8 cellular contexts compared by ENCODE assay signal in genomic region chr1:48471603-48472576, GRCh38. TPM values are rescaled to one million over a fixed set of nuclear protein-coding genes. Genes with fewer than 3 reads are reported as not detected.
DNase-seq lines count a peak whose midpoint lies in the region; ATAC-seq lines count a peak whose summit lies in the region.

Gene SPATA6, minus strand, starts transcription at chr1:48472204. Its CDS starts 196 bp downstream, at chr1:48472008.

- H2BK12ac ChIP-seq in mesenchymal stem cell (ENCODE audit: low read length in 2 of 2): peak within 1 kb of the TSS in 1 of 2 experiments; percentile 56

- no peak within 1 kb of the TSS for H2BK5ac ChIP-seq in mesenchymal stem cell (ENCODE audit: low read depth, low read length, poor library complexity, severe bottlenecking)

- H3K27me3 ChIP-seq in BLaER1 (no peaks in the 10 kb centered on the region), endocrine pancreas (ENCODE audit: control insufficient read depth, insufficient read depth, low read length) (no peaks in the 10 kb centered on the region), mesenchymal stem cell (ENCODE audit: control insufficient read depth in 1 of 2, insufficient read depth in 1 of 2, low read length in 2 of 2) (no peaks in the 10 kb centered on the region)

- H4K91ac ChIP-seq in mesenchymal stem cell (ENCODE audit: low read length): peak within 1 kb of the TSS; percentile 61

- peak within 1 kb of the TSS in 1 of 2 experiments; percentile 46 for H3K23ac ChIP-seq in mesenchymal stem cell (ENCODE audit: low read length in 2 of 2)

- H3K18ac ChIP-seq in mesenchymal stem cell (ENCODE audit: low read depth in 1 of 2, low read length in 2 of 2): peak within 1 kb of the TSS; percentile 71 to 97

- H3K9me3 ChIP-seq in BLaER1 (peaks cover 24% of the 10 kb centered on the region), endocrine pancreas (ENCODE audit: control insufficient read depth, low read length) (no peaks in the 10 kb centered on the region), mesenchymal stem cell (ENCODE audit: control insufficient read depth, low read length) (no peaks in the 10 kb centered on the region)

- no peaks in the 10 kb centered on the region for H4K20me1 ChIP-seq in BLaER1

- peak within 1 kb of the TSS; percentile 96 for H2BK15ac ChIP-seq in mesenchymal stem cell (ENCODE audit: low read depth, poor library complexity, severe bottlenecking)

- H3K27ac ChIP-seq in BLaER1: peak within 1 kb of the TSS; percentile 68
- H3K27ac ChIP-seq in mesenchymal stem cell (ENCODE audit: low read length, poor library complexity, severe bottlenecking): peak within 1 kb of the TSS; percentile 39

- no peaks in the 10 kb centered on the region for H3K36me3 ChIP-seq in BLaER1
- H3K36me3 ChIP-seq in endocrine pancreas (ENCODE audit: control insufficient read depth, insufficient read depth, low read length): no peaks in the 10 kb centered on the region
- no peaks in the 10 kb centered on the region for H3K36me3 ChIP-seq in mesenchymal stem cell (ENCODE audit: control insufficient read depth in 1 of 2, insufficient read depth in 2 of 2, low read depth in 1 of 2, low read length in 2 of 2)

- peak within 1 kb of the TSS in 1 of 2 experiments; percentile 57 for H3K14ac ChIP-seq in mesenchymal stem cell (ENCODE audit: low read length in 2 of 2)

- H2AFZ ChIP-seq in mesenchymal stem cell (ENCODE audit: low read depth, low read length): peak within 1 kb of the TSS; percentile 72

- peak within 1 kb of the TSS; percentile 89 for H2BK120ac ChIP-seq in mesenchymal stem cell (ENCODE audit: low read depth, low read length)

- WGBS in mesenchymal stem cell: 2% methylated on average over 64 of the region's 79 CpGs

- peak within 1 kb of the TSS; percentile 85 for H4K8ac ChIP-seq in mesenchymal stem cell (ENCODE audit: low read length)

- DNase-seq in NCI-H69 (lab: John Stamatoyannopoulos, UW) (peak; percentile 94), mesenchymal stem cell (peak; percentile 94)
- DNase-seq in activated CD8-positive, alpha-beta memory T cell treated with anti-CD3 and anti-CD28 coated beads, Interleukin-2, amount 50 U/mL, for 24 hours (ENCODE audit: extremely low read depth): peak; percentile 83
- peak; percentile 91 to 99 (median 97) for DNase-seq in stimulated activated CD4-positive, alpha-beta T cell treated with anti-CD3 and anti-CD28 coated beads, TNF-alpha, amount 100 ng/mL, for 4 hours (ENCODE audit: low read depth in 3 of 3)

- H3K9ac ChIP-seq in BLaER1 (peak within 1 kb of the TSS; percentile 72), endocrine pancreas (ENCODE audit: control insufficient read depth, insufficient read depth, low read length) (peak within 1 kb of the TSS; percentile 89), mesenchymal stem cell (ENCODE audit: low read length) (peak within 1 kb of the TSS; percentile 92)

- ATAC-seq in GM19397 (IDR thresholded peaks at IDR 0.05; ENCODE audit: unreplicated experiment): peak; percentile 98
- peak; percentile 99 for ATAC-seq in HG03520 (IDR thresholded peaks at IDR 0.05; ENCODE audit: unreplicated experiment)

- H3K4me2 ChIP-seq in BLaER1 (peak within 1 kb of the TSS; percentile 93), mesenchymal stem cell (ENCODE audit: low read length, poor library complexity, severe bottlenecking) (peak within 1 kb of the TSS; percentile 86)

- H3K4me1 ChIP-seq in BLaER1: peaks cover 29% of the 10 kb centered on the region
- no peaks in the 10 kb centered on the region for H3K4me1 ChIP-seq in endocrine pancreas (ENCODE audit: control insufficient read depth, insufficient read depth, low read length)
- H3K4me1 ChIP-seq in mesenchymal stem cell (ENCODE audit: control insufficient read depth, insufficient read depth, low read depth, low read length): peaks cover 3% of the 10 kb centered on the region

- H3K4ac ChIP-seq in mesenchymal stem cell (ENCODE audit: low read depth in 1 of 2, low read length in 2 of 2): peak within 1 kb of the TSS in 1 of 2 experiments; percentile 35

- H3K4me3 ChIP-seq in BLaER1: peak within 1 kb of the TSS; percentile 77
- H3K4me3 ChIP-seq in endocrine pancreas (ENCODE audit: control insufficient read depth, insufficient read depth, low read length): peak within 1 kb of the TSS; percentile 73
- H3K4me3 ChIP-seq in mesenchymal stem cell (ENCODE audit: insufficient read depth in 1 of 2, low read depth in 1 of 2, low read length in 2 of 2): peak within 1 kb of the TSS; percentile 86 to 94

- H3K79me1 ChIP-seq in mesenchymal stem cell (replicated peaks; ENCODE audit: low read length, poor library complexity, severe bottlenecking): peaks cover 4% of the 10 kb centered on the region

- H2AK5ac ChIP-seq in mesenchymal stem cell (ENCODE audit: low read length, severe bottlenecking): no peak within 1 kb of the TSS

RNA-seq across cellular contexts. Expression of gene SPATA6, which starts in this region (rescaled TPM):
- polyA plus RNA-seq in mesenchymal stem cell (2013, experiment 1 of 2): 4.2 TPM
- polyA plus RNA-seq in mesenchymal stem cell (2013, experiment 2 of 2): 4.3 TPM

Comparison
In these comparisons a context has a peak if more than half of its experiments do, and no peak if none do; other contexts are left out.
1. Peak in every context shown above with its lines: DNase-seq, ATAC-seq, H3K4me3 ChIP-seq and H3K27ac ChIP-seq.